In the genomic region with DNA sequence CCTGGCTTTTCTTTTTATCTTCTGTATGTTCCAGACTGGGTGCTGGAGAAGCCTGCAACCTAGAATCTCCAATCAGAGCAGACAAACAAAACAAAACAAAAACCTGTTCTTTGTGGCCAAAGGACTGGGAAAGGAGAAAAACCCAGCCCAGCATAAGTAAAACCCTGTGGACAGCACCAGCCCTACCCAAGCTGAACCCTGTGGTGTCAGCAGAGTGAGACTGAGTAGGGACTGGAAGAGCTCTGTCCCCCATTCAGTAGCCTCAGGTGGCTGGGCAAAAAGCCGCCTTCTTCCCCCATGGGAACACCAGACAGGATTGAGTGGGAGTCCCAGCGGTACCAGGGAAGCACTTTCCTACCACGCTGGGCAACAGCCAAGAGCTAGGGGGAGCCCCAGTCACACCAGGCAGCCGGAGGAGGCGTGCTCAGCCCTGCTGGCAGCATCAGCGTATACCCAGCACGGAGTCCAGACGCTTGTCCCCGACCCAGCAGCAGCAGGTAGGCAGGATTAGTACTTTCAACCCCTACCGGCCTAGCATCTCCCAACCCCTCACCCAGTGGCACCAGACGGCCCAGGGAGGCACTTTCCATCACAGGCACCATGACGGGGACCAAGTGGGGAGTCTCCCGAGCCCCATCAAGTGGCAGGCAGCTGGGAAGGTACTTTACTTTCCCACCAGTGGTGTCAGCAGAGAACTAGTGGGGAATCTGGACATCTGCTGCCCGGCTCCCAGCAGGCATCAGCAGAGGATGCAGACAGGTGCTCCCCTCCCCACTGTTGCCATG, we compare ENCODE assay signal across 8 cellular contexts. TPM values are rescaled to one million over a fixed set of nuclear protein-coding genes. Genes with fewer than 3 reads are reported as not detected.
DNase-seq lines count a peak whose midpoint lies in the region; ATAC-seq, FAIRE-seq and TF ChIP-seq lines count a peak whose summit lies in the region.

No MANE protein-coding gene starts in this region.

- H3K4me3 ChIP-seq in GM23248 (peak overlapping the region; percentile 79), Panc1 (ENCODE audit: low read depth in 2 of 2, low read length in 2 of 2) (peak overlapping the region; percentile 57 to 78), tibial artery (peak overlapping the region; percentile 42 to 53)

- WGBS in GM23248 (ENCODE audit: low coverage in 1 of 2, low lambda C conversion rate in 2 of 2, missing lambda C conversion rate in 2 of 2), 2 experiments: 0 to 2% methylated on average over 9 to 14 of the region's 14 CpGs

- peak overlapping the region; percentile 71 for H3K4me3 Mint-ChIP-seq in neural crest cell

- H3K27ac ChIP-seq in GM23248 (no peak overlapping the region), Panc1 (ENCODE audit: low read length) (no peak overlapping the region), tibial artery (no peak overlapping the region)

- in situ Hi-C loops in GM23248 (cut with MboI) (no loop called here), Panc1 (cut with HindIII; ENCODE audit: low pct_unique_long_range_greater_than_20kb, low sequenced_read_pairs) (no loop called here)

- ATAC-seq in Panc1: peak; percentile 100

- H3K4me1 ChIP-seq in GM23248 (ENCODE audit: insufficient read depth) (no peaks in the 10 kb centered on the region), Panc1 (ENCODE audit: control insufficient read depth, insufficient read depth, low read length) (0 out of 2 replicates have a peak, but pooled peaks cover 3% of the 10 kb centered on the region), tibial artery (peaks cover 0 to 3% (median 0%) of the 10 kb centered on the region in 4 donors)

- H3K27ac Mint-ChIP-seq in neural crest cell (ENCODE audit: unreplicated experiment): no peak overlapping the region

- H4K20me1 ChIP-seq in GM23248 (ENCODE audit: insufficient read depth): no peaks in the 10 kb centered on the region

- peak; percentile 93 for TF ChIP-seq CTCF in Panc1 (IDR thresholded peaks at IDR 0.05)
- peak; percentile 69 for TF ChIP-seq CTCF in neural crest cell (conservative IDR thresholded peaks at IDR 0.05)
- TF ChIP-seq CTCF in tibial artery (IDR thresholded peaks at IDR 0.05): peak; percentile 50 to 58

- H3F3A ChIP-seq in GM23248 (ENCODE audit: insufficient read depth): no peaks in the 10 kb centered on the region

- H3K79me2 ChIP-seq in GM23248 (ENCODE audit: insufficient read depth): no peaks in the 10 kb centered on the region

- no peaks in the 10 kb centered on the region for H3K27me3 ChIP-seq in GM23248 (replicated peaks; ENCODE audit: insufficient read depth)
- H3K27me3 ChIP-seq in Panc1 (ENCODE audit: control insufficient read depth, insufficient read depth, low read length): no peaks in the 10 kb centered on the region
- H3K27me3 ChIP-seq in tibial artery: no peaks in the 10 kb centered on the region

- H3K27me3 Mint-ChIP-seq in neural crest cell (ENCODE audit: low read depth): peaks cover 6% of the 10 kb centered on the region

- no peaks in the 10 kb centered on the region for H3K9me2 ChIP-seq in GM23248 (ENCODE audit: insufficient read depth)

- peak overlapping the region; percentile 80 for H2AFZ ChIP-seq in GM23248

- intact Hi-C loops in Panc1 (cut with micrococcal nuclease; ENCODE audit: unreplicated experiment): loop anchor here (2.0 to 10.0 kb wide), 3 partner anchors 75 to 191 kb away; no protein-coding TSS in a partner anchor
- intact Hi-C loops in tibial artery (cut with DNase I; ENCODE audit: low total_unique reads): loop anchor here (10.0 kb wide), 2 partner anchors 71 to 121 kb away; no protein-coding TSS in a partner anchor

- no peak overlapping the region for H3K9ac ChIP-seq in GM23248

- H3K9me3 ChIP-seq in GM23248 (ENCODE audit: low read depth) (no peaks in the 10 kb centered on the region), Panc1 (ENCODE audit: control insufficient read depth, insufficient read depth, low read depth, low read length) (no peaks in the 10 kb centered on the region), tibial artery (no peaks in the 10 kb centered on the region)

- BruUV-seq in Panc1 (replicated peaks; lab: Mats Ljungman, UMichigan): no TSS peak

- H3K4me1 Mint-ChIP-seq in neural crest cell: no peaks in the 10 kb centered on the region

- CTCF ChIA-PET in Panc1 (lab: Charles Lee): interaction anchor here (1.2 kb wide), 1 partner anchor 127 kb away, joined by 6 read pairs; no protein-coding TSS in a partner anchor

- peak; percentile 38 for DNase-seq in DMS79 treated with DMSO at 0.1 percent for 48 hours (lab: John Stamatoyannopoulos, UW)
- DNase-seq in GM23248: peak; percentile 79
- DNase-seq in Kasumi-1 (lab: John Stamatoyannopoulos, UW): peak; percentile 53 to 57
- peak; percentile 57 for DNase-seq in Panc1 (ENCODE audit: low read depth, low spot score)
- DNase-seq in activated effector memory CD4-positive, alpha-beta T cell treated with anti-CD3 and anti-CD28 coated beads, Interleukin-2, amount 50 U/mL, for 16 hours: peak; percentile 81
- DNase-seq in frontal cortex (ENCODE audit: low spot score in 2 of 2): peak; percentile 43 to 66
- peak; percentile 48 for DNase-seq in neural crest cell (ENCODE audit: low read depth, low spot score)
- DNase-seq in tibial artery: peak; percentile 64 to 84

- FAIRE-seq in frontal cortex (lab: Jason Lieb, UNC): no peak

- POLR2A ChIA-PET in Panc1 (lab: Charles Lee): no interaction called here

- peak overlapping the region; percentile 85 for H3K4me2 ChIP-seq in GM23248 (ENCODE audit: unreplicated experiment)

- H3K36me3 Mint-ChIP-seq in neural crest cell (ENCODE audit: low read depth): no peaks in the 10 kb centered on the region

- H3K36me3 ChIP-seq in GM23248 (ENCODE audit: low read depth): no peaks in the 10 kb centered on the region
- H3K36me3 ChIP-seq in Panc1 (ENCODE audit: control insufficient read depth, insufficient read depth, low read length): no peaks in the 10 kb centered on the region
- no peaks in the 10 kb centered on the region for H3K36me3 ChIP-seq in tibial artery

- no peaks in the 10 kb centered on the region for H3K9me3 Mint-ChIP-seq in neural crest cell

RNA-seq across cellular contexts. Expression of a gene that starts 8.6 kb away (rescaled TPM):
- total RNA-seq in GM23248 (2014; rRNA removed; shearing (Covaris generic)): 2.5 and 4.6 TPM in 2 replicates
- polyA plus RNA-seq in GM23248 (2016; fragmentation: Nextera tagmentation; extraction: Ambion mirVana): 0.84 and 0.86 TPM in 2 replicates
- total RNA-seq in Panc1 (2021; ENCODE audit: unreplicated experiment) (22.2 TPM), frontal cortex (10.2 TPM), neural crest cell (18.1 and 18.8 TPM in 2 replicates)
- polyA plus RNA-seq in Panc1 (2012; ENCODE audit: insufficient read length): 7.5 TPM
